Comparison of ENCODE assay signal across 25 cellular contexts in the genomic region with DNA sequence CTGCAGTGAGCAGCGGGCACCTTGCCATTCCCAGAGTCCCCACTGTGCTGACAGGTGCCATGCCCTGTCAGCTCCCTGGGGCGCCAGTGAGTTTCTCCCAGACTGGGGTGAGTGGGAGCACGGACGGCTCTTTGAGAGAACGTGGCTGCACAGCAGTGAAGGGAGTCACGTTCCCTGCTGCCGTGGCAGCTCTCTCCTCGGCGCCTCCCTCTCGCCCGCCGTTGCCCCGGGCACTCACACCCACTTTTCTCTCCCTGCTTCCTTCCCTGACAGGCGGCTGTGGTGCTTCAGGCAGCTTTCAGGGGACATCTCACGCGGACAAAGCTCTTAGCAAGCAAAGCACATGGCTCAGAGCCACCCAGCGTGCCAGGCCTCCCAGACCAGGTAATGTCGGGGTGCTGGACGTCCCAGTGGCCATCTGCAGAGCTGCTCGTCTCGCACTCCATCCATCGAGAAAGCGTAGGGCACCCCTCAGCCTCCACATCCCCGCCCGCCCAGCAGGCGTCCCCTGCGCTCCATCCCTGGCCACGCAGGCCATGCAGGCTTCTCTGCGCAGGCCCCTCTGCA. TPM values are rescaled to one million over a fixed set of nuclear protein-coding genes. Genes with fewer than 3 reads are reported as not detected.
DNase-seq lines count a peak whose midpoint lies in the region; ATAC-seq lines count a peak whose summit lies in the region.
"Had no signal": no experiment of that assay in that cellular context is flagged by ENCODE, and none has a peak within 500 bp of the region (broad histone marks: within the 10 kb centered on the region; RNA-seq: fewer than 3 reads in every experiment).

No MANE protein-coding gene starts in this region.

- H3K27me3 ChIP-seq in BLaER1 = no peaks in the 10 kb centered on the region
- H3K27me3 ChIP-seq in H7 (ENCODE audit: control insufficient read depth, insufficient read depth, low read length) = no peaks in the 10 kb centered on the region
- H3K27me3 ChIP-seq: MG63, ovary had no signal

- peaks cover 18% of the 10 kb centered on the region for H3K36me3 ChIP-seq in BLaER1
- no peaks in the 10 kb centered on the region for H3K36me3 ChIP-seq in H7 (replicated peaks; ENCODE audit: control insufficient read depth, insufficient read depth, low read length)
- H3K36me3 ChIP-seq: MG63, ovary had no signal

- intact Hi-C loops in left cardiac atrium (cut with DNase I) (loop anchor here in 1 of 2 donors (5.0 kb wide), 1 partner anchor 37 kb away; no protein-coding TSS in a partner anchor), sciatic nerve (cut with DNase I) (no loop called here)

- H3K27ac ChIP-seq in BLaER1 = peak overlapping the region; percentile 66
- H3K27ac ChIP-seq: ovary, RWPE1 had no signal

- no peak overlapping the region for H3K4me3 ChIP-seq in BLaER1
- H3K4me3 ChIP-seq in H7 (ENCODE audit: insufficient read depth, low read depth, low read length) = no peak overlapping the region
- H3K4me3 ChIP-seq: MG63, ovary had no signal

- H3K9ac ChIP-seq in BLaER1 = no peak overlapping the region

- peak overlapping the region; percentile 91 for H3K4me2 ChIP-seq in BLaER1

- ATAC-seq in left cardiac atrium (peak; percentile 34 to 42), HG02884 (IDR thresholded peaks at IDR 0.05; ENCODE audit: unreplicated experiment) (no peak), sciatic nerve (no peak)
- ATAC-seq: HCT116; natural killer cell; stimulated activated memory B cell treated with anti-CD40 and anti-IgM and Interleukin-4, amounts not matched to agents 10 μg/mL and 1 μg/mL and 100 μg/mL, for 72 hours had no signal

- no peaks in the 10 kb centered on the region for H3K9me3 ChIP-seq in BLaER1
- H3K9me3 ChIP-seq: MG63, ovary had no signal

- DNase-seq in H7 (peak; percentile 75), NCI-H345 (lab: John Stamatoyannopoulos, UW) (peak; percentile 89), left cardiac atrium (peak; percentile 47), anterior cingulate cortex (lab: John Stamatoyannopoulos, UW) (no peak), sciatic nerve (ENCODE audit: low spot score) (no peak)
- DNase-seq in stimulated activated CD4-positive, alpha-beta T cell treated with anti-CD3 and anti-CD28 coated beads, Interleukin-4, amount 100 ng/mL, for 1 hour = no peak
- DNase-seq: ACHN; activated CD4-positive, alpha-beta T cell treated with anti-CD3 and anti-CD28 coated beads for 4 hours; activated gamma-delta T cell; activated T-cell treated with anti-CD3 and anti-CD28 coated beads for 4 hours; DND-41; KG1; MG63; natural killer cell; NCI-H1436; NCI-H446; NCI-H82; stimulated activated CD4-positive, alpha-beta T cell treated with anti-CD3 and anti-CD28 coated beads, Interleukin-12 subunit alpha, Interleukin-12 subunit beta, amount 100 ng/mL, for 4 hours; stimulated activated CD4-positive, alpha-beta T cell treated with anti-CD3 and anti-CD28 coated beads, Interleukin-4, amount 100 ng/mL, for 4 hours had no signal

- peaks cover 99% of the 10 kb centered on the region for H3K4me1 ChIP-seq in BLaER1

- peaks cover 13% of the 10 kb centered on the region; the same call in 1 of the 2 replicates for H4K20me1 ChIP-seq in BLaER1

RNA-seq across cellular contexts. Expression of a gene that starts 27.1 kb away (rescaled TPM):
- 50.2 and 53.5 TPM in 2 replicates for total RNA-seq in H7 (2014; rRNA removed; shearing (Covaris generic))
- total RNA-seq in left cardiac atrium (10 to 100 TPM; 30.3 to 38.7 TPM), sciatic nerve (38.6 TPM)

RNA-seq across cellular contexts. Expression of a gene that starts 45.9 kb away (rescaled TPM):
- total RNA-seq in H7 (2014; rRNA removed; shearing (Covaris generic)) = 2.1 and 4.0 TPM in 2 replicates
- 10 to 100 TPM; 11.5 to 12.0 TPM for total RNA-seq in left cardiac atrium
- 21.4 TPM for total RNA-seq in sciatic nerve

RNA-seq across cellular contexts. Expression of a gene that starts 49.4 kb away (rescaled TPM):
- 83.5 and 86.4 TPM in 2 replicates for total RNA-seq in H7 (2014; rRNA removed; shearing (Covaris generic))
- total RNA-seq in left cardiac atrium (10 to 100 TPM; 14.6 to 17.6 TPM), sciatic nerve (22.0 TPM)

Comparison
In these comparisons a context has a peak if more than half of its experiments do, and no peak if none do; other contexts are left out.
1. DNase-seq: peak in H7 (single experiment), NCI-H345 (single experiment) and left cardiac atrium (single experiment); none in stimulated activated CD4-positive, alpha-beta T cell treated with anti-CD3 and anti-CD28 coated beads, Interleukin-4, amount 100 ng/mL, for 1 hour (single experiment), anterior cingulate cortex (0 of 58) and sciatic nerve (single experiment).
2. ATAC-seq: peak in left cardiac atrium (2 of 2); none in HG02884 (single experiment) and sciatic nerve (single experiment).